Comparison of ENCODE assay signal across 8 cellular contexts in genomic region chr22:23888615-23889401, GRCh38. TPM values are rescaled to one million over a fixed set of nuclear protein-coding genes. Genes with fewer than 3 reads are reported as not detected.
DNase-seq lines count a peak whose midpoint lies in the region; ATAC-seq and TF ChIP-seq lines count a peak whose summit lies in the region.

No MANE protein-coding gene starts in this region.

- no peaks in the 10 kb centered on the region for H3K27me3 Mint-ChIP-seq in T-helper 17 cell
- no peaks in the 10 kb centered on the region for H3K27me3 Mint-ChIP-seq in T-helper 2 cell treated with Interferon-gamma antibody and Interleukin-4, amounts not matched to agents 5 μg/mL and 100 μg/mL, for 36 hours (ENCODE audit: low read depth)

- no peak overlapping the region for H3K27ac Mint-ChIP-seq in T-helper 17 cell
- no peak overlapping the region for H3K27ac Mint-ChIP-seq in T-helper 2 cell treated with Interferon-gamma antibody and Interleukin-4, amounts not matched to agents 5 μg/mL and 100 μg/mL, for 36 hours

- H3K4me3 Mint-ChIP-seq in T-helper 17 cell = no peak overlapping the region
- H3K4me3 Mint-ChIP-seq in T-helper 2 cell treated with Interferon-gamma antibody and Interleukin-4, amounts not matched to agents 5 μg/mL and 100 μg/mL, for 36 hours = no peak overlapping the region

- no peaks in the 10 kb centered on the region for H3K36me3 Mint-ChIP-seq in T-helper 17 cell (ENCODE audit: low read depth)
- H3K36me3 Mint-ChIP-seq in T-helper 2 cell treated with Interferon-gamma antibody and Interleukin-4, amounts not matched to agents 5 μg/mL and 100 μg/mL, for 36 hours (ENCODE audit: low read depth) = no peaks in the 10 kb centered on the region

- peak overlapping the region; percentile 74 for H3K27ac ChIP-seq in caudate nucleus (ENCODE audit: low read depth, low read length)

- peaks cover 9% of the 10 kb centered on the region for H3K4me1 Mint-ChIP-seq in T-helper 17 cell
- H3K4me1 Mint-ChIP-seq in T-helper 2 cell treated with Interferon-gamma antibody and Interleukin-4, amounts not matched to agents 5 μg/mL and 100 μg/mL, for 36 hours (ENCODE audit: low read depth) = peaks cover 10% of the 10 kb centered on the region

- peak; percentile 53 for DNase-seq in AG20443 (ENCODE audit: low spot score)
- peak in 12 of 61 donors; percentile 9 to 40 (median 16) for DNase-seq in caudate nucleus (lab: John Stamatoyannopoulos, UW)
- peak; percentile 43 for DNase-seq in medulla oblongata (ENCODE audit: extremely low spot score)
- DNase-seq in SKM-1 treated with dmso at 0.1 percent for 144 hours (lab: John Stamatoyannopoulos, UW; ENCODE audit: unreplicated experiment) = no peak
- no peak for DNase-seq in T-helper 17 cell
- DNase-seq in T-helper 2 cell treated with Interferon-gamma antibody and Interleukin-4, amounts not matched to agents 5 μg/mL and 100 μg/mL, for 36 hours (ENCODE audit: low spot score) = no peak

- no peak for ATAC-seq in T-helper 17 cell
- ATAC-seq in GM19467 (IDR thresholded peaks at IDR 0.05; ENCODE audit: unreplicated experiment) = no peak

- TF ChIP-seq RAD21 in Ishikawa (IDR thresholded peaks at IDR 0.05; ENCODE audit: low read depth) = peak; percentile 47; the same call in 1 of the 2 replicates

- H3K9me3 ChIP-seq in T-helper 17 cell (ENCODE audit: control insufficient read depth, low read length, poor library complexity, severe bottlenecking) = no peaks in the 10 kb centered on the region

- TF ChIP-seq EP300 in Ishikawa (IDR thresholded peaks at IDR 0.05; ENCODE audit: borderline replicate concordance) = no peak

- H3K9me3 Mint-ChIP-seq in T-helper 2 cell treated with Interferon-gamma antibody and Interleukin-4, amounts not matched to agents 5 μg/mL and 100 μg/mL, for 36 hours = no peaks in the 10 kb centered on the region

TF ChIP-seq in Ishikawa, 13 proteins besides CTCF, POLR2A, EP300 and RAD21:
- TF ChIP-seq EGR1 (IDR thresholded peaks at IDR 0.05) (no peak), TAF1 (IDR thresholded peaks at IDR 0.05; ENCODE audit: low read depth) (no peak), CREB1 (IDR thresholded peaks at IDR 0.05; ENCODE audit: low read depth) (no peak), MAX (IDR thresholded peaks at IDR 0.05) (no peak), CEBPB (IDR thresholded peaks at IDR 0.05) (no peak), REST (IDR thresholded peaks at IDR 0.05; ENCODE audit: low read depth) (no peak), YY1 (IDR thresholded peaks at IDR 0.05; ENCODE audit: low read depth) (no peak), FOXM1 (IDR thresholded peaks at IDR 0.05; ENCODE audit: borderline replicate concordance, low read depth) (no peak)

RNA-seq across cellular contexts. Expression of gene MIF, which starts 5.4 kb away (rescaled TPM):
- 100 to 1,000 TPM; 219 to 223 TPM for total RNA-seq in T-helper 17 cell

RNA-seq across cellular contexts. Expression of gene SLC2A11, which starts 31.1 kb away (rescaled TPM):
- 10 to 100 TPM in 1 of 2 donors, 1 to 10 TPM in 1; 9.8 to 11.9 TPM for total RNA-seq in T-helper 17 cell

RNA-seq across cellular contexts. Expression of gene DERL3, which starts 50.0 kb away (rescaled TPM):
- 1 to 10 TPM; 2.7 to 3.6 TPM for total RNA-seq in T-helper 17 cell

Comparison
In these comparisons a context has a peak if more than half of its experiments do, and no peak if none do; other contexts are left out.
1. DNase-seq: peak in AG20443 (single experiment) and medulla oblongata (single experiment); none in SKM-1 treated with dmso at 0.1 percent for 144 hours (single experiment), T-helper 17 cell (0 of 3) and T-helper 2 cell treated with Interferon-gamma antibody and Interleukin-4, amounts not matched to agents 5 μg/mL and 100 μg/mL, for 36 hours (single experiment).